In genomic region chr7:135965602-135966001, GRCh38 we compare ENCODE assay signal across 12 cellular contexts. TPM values are rescaled to one million over a fixed set of nuclear protein-coding genes. Genes with fewer than 3 reads are reported as not detected.
DNase-seq lines count a peak whose midpoint lies in the region; ATAC-seq, FAIRE-seq and TF ChIP-seq lines count a peak whose summit lies in the region.
"Had no signal": no experiment of that assay in that cellular context is flagged by ENCODE, and none has a peak within 500 bp of the region (broad histone marks: within the 10 kb centered on the region; RNA-seq: fewer than 3 reads in every experiment).

No MANE protein-coding gene starts in this region.

- H3K27ac ChIP-seq in GM12878 (ENCODE audit: control insufficient read depth, insufficient read depth) (peak overlapping the region; percentile 31; the same call in 1 of the 2 replicates), brain microvascular endothelial cell (no peak overlapping the region), mesendoderm (ENCODE audit: low read depth, low read length) (no peak overlapping the region)

- H3K79me2 ChIP-seq in GM12878 (ENCODE audit: control insufficient read depth, insufficient read depth, low read length): peaks cover 94% of the 10 kb centered on the region
- H3K79me2 ChIP-seq in mesendoderm (ENCODE audit: control insufficient read depth, insufficient read depth, low read length): peaks cover 19% of the 10 kb centered on the region

- DNase-seq in GM12878 (ENCODE audit: low read depth, low spot score) (peak; percentile 37), brain microvascular endothelial cell (no peak), medulla oblongata (ENCODE audit: extremely low spot score) (no peak), mesendoderm (no peak)
- DNase-seq in activated T-cell treated with anti-CD3 and anti-CD28 coated beads, Interleukin-2, amount 50 U/mL, for 4 hours: no peak
- DNase-seq: activated T-cell treated with anti-CD3 and anti-CD28 coated beads, Interleukin-2, amount 50 U/mL, for 1 hour; C1 segment of cervical spinal cord; NCI-H1694 treated with DMSO at 0.1 percent for 48 hours; stimulated activated CD4-positive, alpha-beta T cell treated with anti-CD3 and anti-CD28 coated beads, Interleukin-2, amount 100 ng/mL, for 24 hours had no signal

- H3K4me1 ChIP-seq in GM12878 (ENCODE audit: control insufficient read depth, insufficient read depth, low read length) (peaks cover 7% of the 10 kb centered on the region; the same call in 1 of the 2 replicates), mesendoderm (ENCODE audit: control insufficient read depth, low read depth, low read length) (no peaks in the 10 kb centered on the region)

- H3K9ac ChIP-seq in GM12878 (ENCODE audit: control insufficient read depth, insufficient read depth, low read length): no peak overlapping the region
- H3K9ac ChIP-seq in mesendoderm (ENCODE audit: low read length): no peak overlapping the region

- H2AK5ac ChIP-seq in mesendoderm (ENCODE audit: low read length): no peak overlapping the region

- H3K36me3 ChIP-seq in GM12878 (ENCODE audit: control insufficient read depth in 2 of 2, insufficient read depth in 2 of 2, low read length in 1 of 2): peaks cover 0 to 20% of the 10 kb centered on the region in 2 experiments; a peak in 2 of 4 replicates
- no peaks in the 10 kb centered on the region for H3K36me3 ChIP-seq in brain microvascular endothelial cell (replicated peaks)
- H3K36me3 ChIP-seq in mesendoderm (ENCODE audit: control insufficient read depth, insufficient read depth, low read length): no peaks in the 10 kb centered on the region

- H4K20me1 ChIP-seq in GM12878 (ENCODE audit: control insufficient read depth, insufficient read depth): no peaks in the 10 kb centered on the region

- no peak overlapping the region for H4K8ac ChIP-seq in mesendoderm (ENCODE audit: low read depth, low read length)

- no peak overlapping the region for H3K23ac ChIP-seq in mesendoderm (ENCODE audit: low read length)

- CTCF ChIA-PET in GM12878 (lab: Yijun Ruan, JAX): interaction anchor here (1.0 to 2.1 kb wide), 6 partner anchors 9 to 44 kb away, joined by 5 to 12 read pairs (median 9); no protein-coding TSS in a partner anchor

- H3K27me3 Mint-ChIP-seq in activated T-cell treated with anti-CD3 and anti-CD28 coated beads, Interleukin-2, amount 50 U/mL, for 4 hours (ENCODE audit: low read depth): no peaks in the 10 kb centered on the region

- no peak overlapping the region for H2BK120ac ChIP-seq in mesendoderm (ENCODE audit: low read depth, low read length)

- RAD21 ChIA-PET in GM12878 (lab: Charles Lee; ENCODE audit: unreplicated experiment): interaction anchor here (1.1 to 3.6 kb wide), 5 partner anchors 10 to 35 kb away, joined by 3 to 27 read pairs (median 9); partner anchors contain the start of gene MTPN

- no TSS peak for BruUV-seq in GM12878 (replicated peaks; lab: Mats Ljungman, UMichigan)

- H3K36me3 Mint-ChIP-seq in activated T-cell treated with anti-CD3 and anti-CD28 coated beads, Interleukin-2, amount 50 U/mL, for 4 hours (ENCODE audit: insufficient read depth): peaks cover 43% of the 10 kb centered on the region

- H3K4me3 ChIP-seq in GM12878 (no peak overlapping the region; the same call in 1 of the 2 replicates), brain microvascular endothelial cell (ENCODE audit: low read depth, low read length) (no peak overlapping the region), mesendoderm (ENCODE audit: low read length) (no peak overlapping the region)

- H3K56ac ChIP-seq in mesendoderm (ENCODE audit: low read length): no peak overlapping the region

- 0% methylated on average over 1 of the region's 1 CpG for WGBS in GM12878 (ENCODE audit: insufficient coverage, insufficient replicate concordance, low lambda C conversion rate, missing lambda C conversion rate)
- WGBS in mesendoderm (ENCODE audit: extremely low coverage, insufficient coverage, low lambda C conversion rate): no CpG with 5 or more reads among the region's 1 CpG

- no peak overlapping the region for H3K18ac ChIP-seq in mesendoderm (ENCODE audit: low read length)

- no peaks in the 10 kb centered on the region; the same call in 2 of the 3 replicates for H3K9me3 ChIP-seq in GM12878 (replicated peaks; ENCODE audit: control insufficient read depth, insufficient read depth, low read length)

- no peak overlapping the region for H4K5ac ChIP-seq in mesendoderm (ENCODE audit: low read length)

- in situ Hi-C loops in GM12878 (cut with MboI): loop anchor here (25.0 kb wide), 1 partner anchor 978 kb away; the partner anchor contains the start of gene AGBL3
- in situ Hi-C loops in brain microvascular endothelial cell (cut with HindIII; ENCODE audit: low pct_ligation_motif_present, low sequenced_read_pairs): no loop called here

- POLR2A ChIA-PET in GM12878 (lab: Charles Lee): interaction anchor here (0.7 to 2.6 kb wide), 5 partner anchors 11 to 29 kb away, joined by 3 to 27 read pairs (median 4); partner anchors contain the start of gene MTPN

- ATAC-seq in GM18498 (IDR thresholded peaks at IDR 0.05; ENCODE audit: unreplicated experiment) (peak; percentile 52), GM19468 (IDR thresholded peaks at IDR 0.05; ENCODE audit: extremely low read depth, unreplicated experiment) (peak; percentile 55), HG02973 (IDR thresholded peaks at IDR 0.05; ENCODE audit: unreplicated experiment) (peak; percentile 56), GM12878 (peak; percentile 62)
- ATAC-seq in activated T-cell treated with anti-CD3 and anti-CD28 coated beads, Interleukin-2, amount 50 U/mL, for 4 hours: no peak

- peaks cover 77% of the 10 kb centered on the region for H3K4me1 Mint-ChIP-seq in activated T-cell treated with anti-CD3 and anti-CD28 coated beads, Interleukin-2, amount 50 U/mL, for 4 hours (ENCODE audit: low read depth)

- SMC1A ChIA-PET in GM12878 (lab: Charles Lee; ENCODE audit: uncharacterized antibody, unreplicated experiment): interaction anchor here (0.6 to 4.0 kb wide), 13 partner anchors 9 to 154 kb away, joined by 3 to 35 read pairs (median 11); partner anchors contain the start of gene MTPN

- H2BK15ac ChIP-seq in mesendoderm (replicated peaks; ENCODE audit: low read depth): no peak overlapping the region

- TF ChIP-seq CTCF in GM12878 (IDR thresholded peaks at IDR 0.05 in 2 of 3, conservative IDR thresholded peaks at IDR 0.05 in 1 of 3; ENCODE audit: control insufficient read depth in 2 of 3, extremely low read depth in 1 of 3, insufficient read depth in 1 of 3, low read depth in 3 of 3, low read length in 3 of 3) (no peak), brain microvascular endothelial cell (IDR thresholded peaks at IDR 0.05; ENCODE audit: low read depth, low read length, missing control alignments) (no peak)

- H2AFZ ChIP-seq in GM12878 (ENCODE audit: control insufficient read depth, low read depth, low read length): no peak overlapping the region

- no peak overlapping the region for H3K4me3 Mint-ChIP-seq in activated T-cell treated with anti-CD3 and anti-CD28 coated beads, Interleukin-2, amount 50 U/mL, for 4 hours

- peaks cover 12% of the 10 kb centered on the region for H3K79me1 ChIP-seq in mesendoderm (ENCODE audit: low read length)

- no peak overlapping the region for H3K4ac ChIP-seq in mesendoderm (ENCODE audit: low read depth, low read length)

- H3K4me2 ChIP-seq in GM12878 (ENCODE audit: control insufficient read depth, insufficient read depth) (peak overlapping the region; percentile 62), mesendoderm (ENCODE audit: low read length) (no peak overlapping the region)

- TF ChIP-seq EP300 in GM12878 (IDR thresholded peaks at IDR 0.05; ENCODE audit: borderline replicate concordance in 1 of 2, control insufficient read depth in 1 of 2, low read depth in 2 of 2, low read length in 2 of 2): peak; percentile 62 to 75; a peak in 2 of 4 replicates

- TF ChIP-seq POLR2A in GM12878 (IDR thresholded peaks at IDR 0.05; ENCODE audit: low read depth, low read length): no peak

- intact Hi-C loops in GM12878 (cut with micrococcal nuclease; ENCODE audit: unreplicated experiment): no loop called here

- H3K27me3 ChIP-seq in GM12878 (replicated peaks in 1 of 2; ENCODE audit: control insufficient read depth in 2 of 2, insufficient read depth in 2 of 2, low read length in 1 of 2): no peaks in the 10 kb centered on the region
- H3K27me3 ChIP-seq in brain microvascular endothelial cell (replicated peaks): no peaks in the 10 kb centered on the region
- no peaks in the 10 kb centered on the region for H3K27me3 ChIP-seq in mesendoderm (ENCODE audit: insufficient read depth, low read length, poor library complexity)

- no peak overlapping the region for H2BK5ac ChIP-seq in mesendoderm (ENCODE audit: low read length)

- no peak for TF ChIP-seq RAD21 in GM12878 (IDR thresholded peaks at IDR 0.05; ENCODE audit: insufficient read depth, low read depth, low read length)

- no peaks in the 10 kb centered on the region for H3K9me3 Mint-ChIP-seq in activated T-cell treated with anti-CD3 and anti-CD28 coated beads, Interleukin-2, amount 50 U/mL, for 4 hours

- FAIRE-seq in GM12878 (lab: Jason Lieb, UNC): peak; percentile 81

TF ChIP-seq in GM12878, 131 proteins besides CTCF, POLR2A, EP300 and RAD21 (continues in another document):
- TF ChIP-seq CBX3 (IDR thresholded peaks at IDR 0.05; ENCODE audit: borderline replicate concordance, low read depth): no peak
- peak; percentile 56; the same call in 1 of the 2 replicates for TF ChIP-seq ZNF217 (IDR thresholded peaks at IDR 0.05)

RNA-seq across cellular contexts. Expression of gene MTPN, which starts 11.6 kb away (rescaled TPM):
- total RNA-seq in GM12878 (2013; cell fraction: nucleolus; rRNA removed): 36.3 and 40.3 TPM in 2 replicates
- 108 and 112 TPM in 2 replicates for total RNA-seq in GM12878 (2014; rRNA removed)
- total RNA-seq in GM12878 (2014; rRNA removed; fragmentation: Illumina TruSeq; extraction: Trizol): 84.1 and 84.5 TPM in 2 replicates
- 143 and 144 TPM in 2 replicates for total RNA-seq in GM12878 (2021)
- 39.8 TPM for polyA plus RNA-seq in GM12878 (2011; ENCODE audit: low read depth)
- polyA plus RNA-seq in GM12878 (2011; rRNA removed): 146 and 178 TPM in 2 replicates
- 72.4 and 80.3 TPM in 2 replicates for polyA plus RNA-seq in GM12878 (2011; cell fraction: cytosol; rRNA removed)
- polyA plus RNA-seq in GM12878 (2011; cell fraction: nucleus; rRNA removed): 42.1 and 48.1 TPM in 2 replicates
- 82.0 and 94.0 TPM in 2 replicates for polyA plus RNA-seq in GM12878 (2012)
- polyA plus RNA-seq in GM12878 (2014; fragmentation: Illumina TruSeq; extraction: Trizol): 129 and 156 TPM in 2 replicates
- 10 to 100 TPM; 38.7 to 48.5 TPM for polyA plus RNA-seq in GM12878 (2014; fragmentation: Nextera tagmentation; extraction: Ambion mirVana)
- 80.1 and 82.2 TPM in 2 replicates for polyA plus RNA-seq in GM12878 (2014; rRNA removed)
- 10 to 100 TPM; 63.8 to 86.4 TPM for polyA plus RNA-seq in GM12878 (2016; fragmentation: Nextera tagmentation; extraction: Ambion mirVana)
- polyA minus RNA-seq in GM12878 (2011; rRNA and poly(A)+ RNA removed): 109 and 126 TPM in 2 replicates
- 75.0 and 78.2 TPM in 2 replicates for polyA minus RNA-seq in GM12878 (2011; cell fraction: cytosol; rRNA and poly(A)+ RNA removed)
- polyA minus RNA-seq in GM12878 (2011; cell fraction: nucleus; rRNA and poly(A)+ RNA removed): 65.8 and 139 TPM in 2 replicates
- 100 to 1,000 TPM; 139 to 152 (median 143) TPM for total RNA-seq in activated T-cell treated with anti-CD3 and anti-CD28 coated beads, Interleukin-2, amount 50 U/mL, for 4 hours
- polyA plus RNA-seq in mesendoderm (2013, experiment 1 of 2): 102 TPM
- 102 TPM for polyA plus RNA-seq in mesendoderm (2013, experiment 2 of 2)

Comparison
In these comparisons a context has a peak if more than half of its experiments do, and no peak if none do; other contexts are left out.
1. ATAC-seq: peak in GM18498 (single experiment), GM19468 (single experiment), HG02973 (single experiment) and GM12878 (single experiment); none in activated T-cell treated with anti-CD3 and anti-CD28 coated beads, Interleukin-2, amount 50 U/mL, for 4 hours (0 of 2).